Comparison of ENCODE assay signal across 20 cellular contexts in genomic region chr10:596725-597345, GRCh38.
"Had no signal": no experiment of that assay in that cellular context is flagged by ENCODE, and none has a peak within 500 bp of the region (broad histone marks: within the 10 kb centered on the region; RNA-seq: fewer than 3 reads in every experiment).

No MANE protein-coding gene starts in this region.

- H3K4me3 Mint-ChIP-seq: activated CD8-positive, alpha-beta memory T cell treated with anti-CD3 and anti-CD28 coated beads, Interleukin-2, amount 10 ng/mL, durations not matched to agents 7 days and 5 days; activated CD8-positive, alpha-beta T cell treated with anti-CD3 and anti-CD28 coated beads, Interleukin-2, amount 10 ng/mL, durations not matched to agents 7 days and 5 days; naive thymus-derived CD8-positive, alpha-beta T cell; neural crest cell had no signal

- FAIRE-seq: bronchial epithelial cell, endometrium had no signal

- H3K4me1 Mint-ChIP-seq: activated CD8-positive, alpha-beta memory T cell treated with anti-CD3 and anti-CD28 coated beads, Interleukin-2, amount 10 ng/mL, durations not matched to agents 7 days and 5 days; naive thymus-derived CD8-positive, alpha-beta T cell had no signal

- H3K27ac ChIP-seq: colonic mucosa, epithelial cell of prostate, esophagus squamous epithelium, heart right ventricle, right lobe of liver had no signal

- H3K36me3 Mint-ChIP-seq: activated CD8-positive, alpha-beta memory T cell treated with anti-CD3 and anti-CD28 coated beads, Interleukin-2, amount 10 ng/mL, durations not matched to agents 7 days and 5 days; activated naive CD4-positive, alpha-beta T cell treated with anti-CD3 and anti-CD28 coated beads, Interleukin-2, amount 50 U/mL, for 72 hours; naive thymus-derived CD8-positive, alpha-beta T cell had no signal

- H3K4me1 ChIP-seq: colonic mucosa had no signal

- DNase-seq: activated CD4-positive, alpha-beta T cell treated with anti-CD3 and anti-CD28 coated beads, Interleukin-2, amount 50 U/mL, for 1 hour; activated CD8-positive, alpha-beta memory T cell treated with anti-CD3 and anti-CD28 coated beads, Interleukin-2, amount 10 ng/mL, durations not matched to agents 7 days and 5 days; activated CD8-positive, alpha-beta T cell treated with anti-CD3 and anti-CD28 coated beads, Interleukin-2, amount 10 ng/mL, durations not matched to agents 7 days and 5 days; activated T-cell treated with anti-CD3 and anti-CD28 coated beads, Interleukin-2, amount 50 U/mL, for 48 hours; colonic mucosa; effector CD8-positive, alpha-beta T cell; esophagus squamous epithelium; foreskin melanocyte; heart right ventricle; midbrain; naive thymus-derived CD8-positive, alpha-beta T cell; right lobe of liver; stimulated activated naive CD4-positive, alpha-beta T cell; T-helper 2 cell had no signal

- ATAC-seq: activated CD8-positive, alpha-beta memory T cell treated with anti-CD3 and anti-CD28 coated beads, Interleukin-2, amount 10 ng/mL, durations not matched to agents 7 days and 5 days; activated CD8-positive, alpha-beta T cell treated with anti-CD3 and anti-CD28 coated beads, Interleukin-2, amount 10 ng/mL, durations not matched to agents 7 days and 5 days; activated naive CD4-positive, alpha-beta T cell treated with anti-CD3 and anti-CD28 coated beads, Interleukin-2, amount 50 U/mL, for 72 hours; heart right ventricle; naive thymus-derived CD8-positive, alpha-beta T cell; right lobe of liver had no signal

- H3K9me3 ChIP-seq: colonic mucosa, esophagus squamous epithelium, heart right ventricle, right lobe of liver had no signal

- H3K27ac Mint-ChIP-seq: activated CD8-positive, alpha-beta memory T cell treated with anti-CD3 and anti-CD28 coated beads, Interleukin-2, amount 10 ng/mL, durations not matched to agents 7 days and 5 days; activated CD8-positive, alpha-beta T cell treated with anti-CD3 and anti-CD28 coated beads, Interleukin-2, amount 10 ng/mL, durations not matched to agents 7 days and 5 days; activated naive CD4-positive, alpha-beta T cell treated with anti-CD3 and anti-CD28 coated beads, Interleukin-2, amount 50 U/mL, for 72 hours; activated T-helper 2 cell treated with anti-CD3 and anti-CD28 coated beads, Interferon-gamma antibody, Interleukin-2, Interleukin-4, amounts not matched to agents 10 μg/mL and 5 μg/mL and 100 μg/mL, durations not matched to agents 14 hours and 24 hours and 36 hours; naive thymus-derived CD8-positive, alpha-beta T cell had no signal

- H3K4me3 ChIP-seq: colonic mucosa, esophagus squamous epithelium, heart right ventricle, right lobe of liver had no signal

- H3K36me3 ChIP-seq: colonic mucosa, esophagus squamous epithelium, heart right ventricle, right lobe of liver had no signal

- H3K9me3 Mint-ChIP-seq: activated naive CD4-positive, alpha-beta T cell treated with anti-CD3 and anti-CD28 coated beads, Interleukin-2, amount 50 U/mL, for 72 hours; activated T-helper 2 cell treated with anti-CD3 and anti-CD28 coated beads, Interferon-gamma antibody, Interleukin-2, Interleukin-4, amounts not matched to agents 10 μg/mL and 5 μg/mL and 100 μg/mL, durations not matched to agents 14 hours and 24 hours and 36 hours; naive thymus-derived CD8-positive, alpha-beta T cell; neural crest cell had no signal

- H3K27me3 ChIP-seq: colonic mucosa, esophagus squamous epithelium, heart right ventricle, right lobe of liver had no signal
